Comparison of ENCODE assay signal across 26 cellular contexts in genomic region chr11:123581651-123582399, GRCh38.
"Had no signal": no experiment of that assay in that cellular context is flagged by ENCODE, and none has a peak within 500 bp of the region (broad histone marks: within the 10 kb centered on the region; RNA-seq: fewer than 3 reads in every experiment).

No MANE protein-coding gene starts in this region.

- H3K9me3 Mint-ChIP-seq: effector memory CD8-positive, alpha-beta T cell; naive thymus-derived CD8-positive, alpha-beta T cell; neural crest cell; stimulated activated naive B cell treated with anti-CD40 and anti-IgM and Interleukin-4, amounts not matched to agents 10 μg/mL and 1 μg/mL and 100 μg/mL, for 72 hours; stimulated activated naive CD8-positive, alpha-beta T cell treated with anti-CD3 and anti-CD28 coated beads, Interleukin-15, amount 100 ng/mL, for 72 hours had no signal

- H3K9me3 ChIP-seq: esophagus squamous epithelium, heart right ventricle, lower lobe of right lung, neutrophil, right lobe of liver, suprapubic skin, transverse colon, upper lobe of right lung, uterus had no signal

- H3K4me1 ChIP-seq: lower lobe of right lung, parathyroid adenoma, right lobe of liver, uterus had no signal

- H3K27ac Mint-ChIP-seq: effector memory CD8-positive, alpha-beta T cell; naive thymus-derived CD8-positive, alpha-beta T cell; progenitor cell of endocrine pancreas; stimulated activated naive B cell treated with anti-CD40 and anti-IgM and Interleukin-4, amounts not matched to agents 10 μg/mL and 1 μg/mL and 100 μg/mL, for 72 hours; stimulated activated naive CD8-positive, alpha-beta T cell treated with anti-CD3 and anti-CD28 coated beads, Interleukin-15, amount 100 ng/mL, for 72 hours had no signal

- H3K27ac ChIP-seq: esophagus squamous epithelium, heart right ventricle, lower lobe of right lung, neutrophil, parathyroid adenoma, right lobe of liver, suprapubic skin, transverse colon, upper lobe of right lung, uterus had no signal

- ATAC-seq: effector memory CD8-positive, alpha-beta T cell; heart right ventricle; left cardiac atrium; left ventricle myocardium superior; lower lobe of right lung; naive thymus-derived CD8-positive, alpha-beta T cell; right lobe of liver; stimulated activated naive B cell treated with anti-CD40 and anti-IgM and Interleukin-4, amounts not matched to agents 10 μg/mL and 1 μg/mL and 100 μg/mL, for 72 hours; stimulated activated naive CD8-positive, alpha-beta T cell treated with anti-CD3 and anti-CD28 coated beads, Interleukin-15, amount 100 ng/mL, for 72 hours; upper lobe of right lung had no signal

- H3K36me3 ChIP-seq: esophagus squamous epithelium, heart right ventricle, lower lobe of right lung, right lobe of liver, suprapubic skin, transverse colon, upper lobe of right lung, uterus had no signal

- H3K27me3 Mint-ChIP-seq: effector memory CD8-positive, alpha-beta T cell had no signal

- DNase-seq: cortex of kidney; effector memory CD8-positive, alpha-beta T cell; erythroblast; esophagus squamous epithelium; foreskin melanocyte; glutamatergic neuron; heart right ventricle; hippocampal formation; left cardiac atrium; left ventricle myocardium superior; lower lobe of right lung; right lobe of liver; small intestine; stimulated activated CD4-positive, alpha-beta T cell treated with anti-CD3 and anti-CD28 coated beads, Interleukin-15, amount 100 ng/mL, for 24 hours; stimulated activated CD4-positive, alpha-beta T cell treated with anti-CD3 and anti-CD28 coated beads, Interleukin-2, amount 100 ng/mL, for 48 hours; stimulated activated naive B cell treated with anti-CD40 and anti-IgM and Interleukin-4, amounts not matched to agents 10 μg/mL and 1 μg/mL and 100 μg/mL, for 72 hours; stimulated activated naive CD8-positive, alpha-beta T cell treated with anti-CD3 and anti-CD28 coated beads, Interleukin-15, amount 100 ng/mL, for 72 hours; transverse colon; upper lobe of right lung; uterus had no signal

- H3K4me3 Mint-ChIP-seq: neural crest cell; stimulated activated naive B cell treated with anti-CD40 and anti-IgM and Interleukin-4, amounts not matched to agents 10 μg/mL and 1 μg/mL and 100 μg/mL, for 72 hours; stimulated activated naive CD8-positive, alpha-beta T cell treated with anti-CD3 and anti-CD28 coated beads, Interleukin-15, amount 100 ng/mL, for 72 hours had no signal

- H3K27me3 ChIP-seq: neutrophil, right lobe of liver, upper lobe of right lung, uterus had no signal

- H3K36me3 Mint-ChIP-seq: naive thymus-derived CD8-positive, alpha-beta T cell; stimulated activated naive B cell treated with anti-CD40 and anti-IgM and Interleukin-4, amounts not matched to agents 10 μg/mL and 1 μg/mL and 100 μg/mL, for 72 hours had no signal

- H3K4me3 ChIP-seq: esophagus squamous epithelium, heart right ventricle, lower lobe of right lung, right lobe of liver, suprapubic skin, transverse colon, upper lobe of right lung, uterus had no signal
